ENCODE assay signal across 9 cellular contexts in genomic region chr20:45924391-45925261, GRCh38. TPM values are rescaled to one million over a fixed set of nuclear protein-coding genes. Genes with fewer than 3 reads are reported as not detected.
DNase-seq lines count a peak whose midpoint lies in the region; ATAC-seq and FAIRE-seq lines count a peak whose summit lies in the region.
"Had no signal": no experiment of that assay in that cellular context is flagged by ENCODE, and none has a peak within 500 bp of the region (broad histone marks: within the 10 kb centered on the region; RNA-seq: fewer than 3 reads in every experiment).

No MANE protein-coding gene starts in this region.

- ATAC-seq in left colon (peak; percentile 32), HG03354 (IDR thresholded peaks at IDR 0.05; ENCODE audit: poor library complexity, severe bottlenecking, unreplicated experiment) (no peak)

- DNase-seq in H4 (ENCODE audit: low spot score): peak; percentile 60
- DNase-seq in caudate nucleus (lab: John Stamatoyannopoulos, UW): no peak
- peak in 1 of 2 donors; percentile 43 for DNase-seq in left colon
- peak; percentile 59 for DNase-seq in small intestine
- no peak for DNase-seq in NCI-H146 treated with DMSO at 0.1 percent for 48 hours (lab: John Stamatoyannopoulos, UW; ENCODE audit: unreplicated experiment)
- no peak for DNase-seq in stimulated activated CD8-positive, alpha-beta memory T cell treated with anti-CD3 and anti-CD28 coated beads, Interleukin-4, amount 100 ng/mL, for 48 hours
- no peak for DNase-seq in OCI-M2 (lab: John Stamatoyannopoulos, UW; ENCODE audit: unreplicated experiment)

- H3K27ac ChIP-seq in caudate nucleus (ENCODE audit: low read depth, low read length) (peak overlapping the region; percentile 74), small intestine (ENCODE audit: low read depth in 1 of 2, low read length in 1 of 2) (peak overlapping the region in 1 of 2 donors; percentile 77)

- 47 to 51% (median 47%) methylated on average over 21 of the region's 21 CpGs for WGBS in small intestine, 3 donors

- no peaks in the 10 kb centered on the region for H3K9me3 ChIP-seq in small intestine (ENCODE audit: control insufficient read depth, low read depth)

- FAIRE-seq in small intestine (lab: Jason Lieb, UNC): no peak
- FAIRE-seq: G401.6 had no signal

- H3K4me1 ChIP-seq in small intestine (ENCODE audit: control insufficient read depth in 2 of 2, insufficient read depth in 1 of 2, low read depth in 1 of 2, low read length in 1 of 2): no peaks in the 10 kb centered on the region

- H3K4me3 ChIP-seq in small intestine (ENCODE audit: low read depth in 1 of 2, low read length in 2 of 2): no peak overlapping the region

- H3K27me3 ChIP-seq in small intestine (ENCODE audit: control insufficient read depth in 2 of 2, insufficient read depth in 2 of 2, low read length in 2 of 2): no peaks in the 10 kb centered on the region

- no peaks in the 10 kb centered on the region for H3K36me3 ChIP-seq in small intestine (ENCODE audit: control insufficient read depth in 2 of 2, insufficient read depth in 2 of 2, low read length in 2 of 2)

- intact Hi-C loops in left colon (cut with DNase I, micrococcal nuclease): no loop called here

RNA-seq across cellular contexts. Expression of gene PCIF1, which starts 9.9 kb away (rescaled TPM):
- total RNA-seq in H4 (2014; rRNA removed; shearing (Covaris generic)): 5.2 and 7.7 TPM in 2 replicates
- 10 to 100 TPM; 27.2 to 32.1 TPM for total RNA-seq in left colon
- 10 to 100 TPM; 16.1 to 30.0 (median 25.5) TPM for polyA plus RNA-seq in small intestine

RNA-seq across cellular contexts. Expression of gene PLTP, which starts 12.7 kb away (rescaled TPM):
- 1.1 and 2.2 TPM in 2 replicates for total RNA-seq in H4 (2014; rRNA removed; shearing (Covaris generic))
- 10 to 100 TPM; 14.7 to 49.5 TPM for total RNA-seq in left colon
- polyA plus RNA-seq in small intestine: 10 to 100 TPM in 2 of 3 donors, 1 to 10 TPM in 1; 2.0 to 67.4 (median 16.5) TPM

RNA-seq across cellular contexts. Expression of gene CTSA, which starts 33.5 kb away (rescaled TPM):
- 102 and 150 TPM in 2 replicates for total RNA-seq in H4 (2014; rRNA removed; shearing (Covaris generic))
- total RNA-seq in left colon: 100 to 1,000 TPM; 513 to 538 TPM
- polyA plus RNA-seq in small intestine: 100 to 1,000 TPM in 2 of 3 donors, 10 to 100 TPM in 1; 78.9 to 116 (median 114) TPM

RNA-seq across cellular contexts. Expression of gene NEURL2, which starts 33.6 kb away (rescaled TPM):
- 0.99 and 1.8 TPM in 2 replicates for total RNA-seq in H4 (2014; rRNA removed; shearing (Covaris generic))
- 1 to 10 TPM; 4.7 to 5.5 TPM for total RNA-seq in left colon
- polyA plus RNA-seq in small intestine: 1 to 10 TPM; 2.9 to 4.2 (median 3.8) TPM

RNA-seq across cellular contexts. Expression of gene SPATA25, which starts 37.2 kb away (rescaled TPM):
- total RNA-seq in H4 (2014; rRNA removed; shearing (Covaris generic)): 0.12 and 1.0 TPM in 2 replicates
- total RNA-seq in left colon: 1 to 10 TPM; 2.0 to 3.2 TPM
- polyA plus RNA-seq in small intestine: 1 to 10 TPM in 1 of 3 donors, not detected in 2; 1.8 TPM

Comparison
In these comparisons a context has a peak if more than half of its experiments do, and no peak if none do; other contexts are left out.
1. DNase-seq: peak in H4 (single experiment) and small intestine (single experiment); none in caudate nucleus (0 of 61), NCI-H146 treated with DMSO at 0.1 percent for 48 hours (single experiment), stimulated activated CD8-positive, alpha-beta memory T cell treated with anti-CD3 and anti-CD28 coated beads, Interleukin-4, amount 100 ng/mL, for 48 hours (single experiment) and OCI-M2 (single experiment).